Comparison of ENCODE assay signal across 8 cellular contexts in the genomic region with DNA sequence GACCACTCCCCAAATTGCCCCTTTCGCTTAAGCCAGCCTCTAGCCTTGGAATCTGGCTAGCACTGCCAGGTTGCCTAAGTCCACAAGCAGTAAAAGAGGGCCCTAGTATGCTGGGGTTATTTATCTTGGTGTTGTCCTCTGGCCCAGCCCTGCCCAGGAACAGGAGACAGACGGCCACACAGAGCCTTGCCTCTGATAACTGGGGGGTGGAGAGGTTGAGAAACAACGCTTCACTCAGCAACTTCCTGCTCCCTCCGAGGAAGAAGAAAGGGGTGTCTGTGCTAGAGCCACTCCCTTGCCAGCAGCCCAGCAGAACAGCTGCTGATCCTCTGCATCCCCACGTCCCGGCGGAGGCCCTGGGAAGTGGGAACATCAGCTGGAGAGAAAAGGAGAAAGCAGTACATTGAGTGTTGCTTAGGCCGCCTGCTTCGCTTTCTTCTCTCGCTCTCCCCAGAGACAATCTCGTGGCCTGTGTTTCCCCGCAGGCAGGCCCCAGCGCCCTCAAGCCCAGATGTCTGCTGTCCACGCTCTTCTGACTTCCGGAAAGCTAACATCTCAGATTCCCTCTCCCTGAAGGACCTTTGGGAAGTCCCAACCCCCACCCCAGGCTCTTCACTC. TPM values are rescaled to one million over a fixed set of nuclear protein-coding genes. Genes with fewer than 3 reads are reported as not detected.
DNase-seq lines count a peak whose midpoint lies in the region; ATAC-seq and TF ChIP-seq lines count a peak whose summit lies in the region.

No MANE protein-coding gene starts in this region.

- H3K27me3 ChIP-seq in iPS-18a (ENCODE audit: control insufficient read depth, insufficient read depth, low read length), result no peaks in the 10 kb centered on the region
- peaks cover 0 to 9% (median 0%) of the 10 kb centered on the region in 7 donors for H3K27me3 ChIP-seq in spleen (replicated peaks in 1 of 7)

- H3K27ac ChIP-seq in iPS-18a (ENCODE audit: low read length) (no peak overlapping the region), spleen (peak overlapping the region; percentile 27 to 77 (median 53))

- H3K4me1 ChIP-seq in iPS-18a (ENCODE audit: control insufficient read depth, low read depth, low read length), result peaks cover 11% of the 10 kb centered on the region
- H3K4me1 ChIP-seq in spleen, result peaks cover 6 to 22% (median 19%) of the 10 kb centered on the region in 6 donors

- H3K4me3 Mint-ChIP-seq in T-helper 2 cell treated with Interferon-gamma antibody and Interleukin-4, amounts not matched to agents 5 μg/mL and 100 μg/mL, for 36 hours, result no peak overlapping the region

- peak; percentile 36 for TF ChIP-seq POLR2A in GM19193 (IDR thresholded peaks at IDR 0.05; ENCODE audit: extremely low read depth, insufficient read depth, insufficient read length)
- no peak for TF ChIP-seq POLR2A in spleen (IDR thresholded peaks at IDR 0.05)

- H3K4me3 ChIP-seq in iPS-18a (ENCODE audit: low read length) (no peak overlapping the region), spleen (peak overlapping the region in 2 of 8 donors; percentile 1 to 33)

- intact Hi-C loops in spleen (cut with DNase I; ENCODE audit: low total_unique reads), result loop anchor here (5.0 kb wide), 1 partner anchor 298 kb away; no protein-coding TSS in a partner anchor

- DNase-seq in A172 (ENCODE audit: low spot score) (peak; percentile 5), HUDEP-2 (lab: John Stamatoyannopoulos, UW; ENCODE audit: unreplicated experiment in 76 of 76) (peak in 67 of 76 experiments; percentile 2 to 69 (median 41)), UCSD-AML1 (lab: John Stamatoyannopoulos, UW; ENCODE audit: unreplicated experiment) (peak; percentile 52), spleen (no peak)
- DNase-seq in T-helper 2 cell treated with Interferon-gamma antibody and Interleukin-4, amounts not matched to agents 5 μg/mL and 100 μg/mL, for 36 hours (ENCODE audit: low spot score), result no peak

- H3K27me3 Mint-ChIP-seq in T-helper 2 cell treated with Interferon-gamma antibody and Interleukin-4, amounts not matched to agents 5 μg/mL and 100 μg/mL, for 36 hours (ENCODE audit: low read depth), result peaks cover 9% of the 10 kb centered on the region

- H3K36me3 Mint-ChIP-seq in T-helper 2 cell treated with Interferon-gamma antibody and Interleukin-4, amounts not matched to agents 5 μg/mL and 100 μg/mL, for 36 hours (ENCODE audit: low read depth), result no peaks in the 10 kb centered on the region

- WGBS in spleen, 5 donors, result 23 to 35% (median 32%) methylated on average over 15 of the region's 15 CpGs

- peak in 1 of 11 experiments; percentile 21 for TF ChIP-seq CTCF in spleen (IDR thresholded peaks at IDR 0.05 in 8 of 11, conservative IDR thresholded peaks at IDR 0.05 in 3 of 11)

- ATAC-seq in HG03159 (IDR thresholded peaks at IDR 0.05; ENCODE audit: unreplicated experiment), result no peak

- peak overlapping the region; percentile 8 for H3K9ac ChIP-seq in iPS-18a (ENCODE audit: low read length)

- H3K9me3 Mint-ChIP-seq in T-helper 2 cell treated with Interferon-gamma antibody and Interleukin-4, amounts not matched to agents 5 μg/mL and 100 μg/mL, for 36 hours, result no peaks in the 10 kb centered on the region

- no peak overlapping the region for H3K27ac Mint-ChIP-seq in T-helper 2 cell treated with Interferon-gamma antibody and Interleukin-4, amounts not matched to agents 5 μg/mL and 100 μg/mL, for 36 hours

- H3K9me3 ChIP-seq in iPS-18a (ENCODE audit: control insufficient read depth, low read depth, low read length) (no peaks in the 10 kb centered on the region), spleen (no peaks in the 10 kb centered on the region)

- H3K4me1 Mint-ChIP-seq in T-helper 2 cell treated with Interferon-gamma antibody and Interleukin-4, amounts not matched to agents 5 μg/mL and 100 μg/mL, for 36 hours (ENCODE audit: low read depth), result no peaks in the 10 kb centered on the region

- H3K36me3 ChIP-seq in iPS-18a (ENCODE audit: control insufficient read depth, low read depth, low read length), result no peaks in the 10 kb centered on the region
- no peaks in the 10 kb centered on the region for H3K36me3 ChIP-seq in spleen

RNA-seq across cellular contexts. Expression of a gene that starts 22.6 kb away (rescaled TPM):
- total RNA-seq in A172 (2014; rRNA removed; shearing (Covaris generic)), result 2.1 and 2.4 TPM in 2 replicates
- total RNA-seq in spleen, result 1 to 10 TPM; 2.7 to 9.9 (median 7.2) TPM
- polyA plus RNA-seq in spleen, result 1 to 10 TPM in 1 of 3 donors, under 1 TPM in 2; 0.41 to 2.5 (median 0.49) TPM

Comparison
In these comparisons a context has a peak if more than half of its experiments do, and no peak if none do; other contexts are left out.
1. DNase-seq: peak in A172 (single experiment), HUDEP-2 (67 of 76) and UCSD-AML1 (single experiment); none in spleen (single experiment) and T-helper 2 cell treated with Interferon-gamma antibody and Interleukin-4, amounts not matched to agents 5 μg/mL and 100 μg/mL, for 36 hours (single experiment).